ENCODE assay signal across 16 cellular contexts in genomic region chr5:179143446-179143845, GRCh38.
DNase-seq lines count a peak whose midpoint lies in the region; ATAC-seq, FAIRE-seq and TF ChIP-seq lines count a peak whose summit lies in the region.
"Had no signal": no experiment of that assay in that cellular context is flagged by ENCODE, and none has a peak within 500 bp of the region (broad histone marks: within the 10 kb centered on the region; RNA-seq: fewer than 3 reads in every experiment).

No MANE protein-coding gene starts in this region.

- in situ Hi-C loops in HepG2 (cut with HindIII; ENCODE audit: extremely low pct_ligation_motif_present, low pct_unique_long_range_greater_than_20kb), result no loop called here

- intact Hi-C loops in HepG2 (cut with micrococcal nuclease; ENCODE audit: unreplicated experiment), result no loop called here

- H3K4me3 ChIP-seq in HFF-Myc (replicated peaks; ENCODE audit: low read depth, low read length) (no peak overlapping the region), astrocyte (ENCODE audit: insufficient read depth, low read depth, low read length) (no peak overlapping the region), HepG2 (replicated peaks in 1 of 3; ENCODE audit: insufficient read depth in 1 of 3, low read depth in 2 of 3, low read length in 3 of 3) (no peak overlapping the region)
- H3K4me3 ChIP-seq: SJSA1 had no signal

- no TSS peak for BruUV-seq in HepG2 (replicated peaks; lab: Mats Ljungman, UMichigan)

- no peaks in the 10 kb centered on the region for H3K79me2 ChIP-seq in astrocyte (ENCODE audit: insufficient read depth, low read length)
- no peaks in the 10 kb centered on the region for H3K79me2 ChIP-seq in HepG2 (ENCODE audit: insufficient read depth, low read length)

- H3K27ac ChIP-seq in astrocyte (ENCODE audit: low read depth, low read length), result no peak overlapping the region
- H3K27ac ChIP-seq in HepG2 (ENCODE audit: extremely low read length, insufficient read depth, low read length), result no peak overlapping the region
- H3K27ac ChIP-seq: SJSA1 had no signal

- no peak for TF ChIP-seq EP300 in HepG2 (IDR thresholded peaks at IDR 0.05; ENCODE audit: low read depth in 2 of 2, low read length in 2 of 2)
- TF ChIP-seq EP300 in HepG2 (CRISPR knock-in tag; IDR thresholded peaks at IDR 0.05; ENCODE audit: borderline replicate concordance), result no peak

- POLR2A ChIA-PET in HepG2 (lab: Yijun Ruan, JAX), result no interaction called here

- no peak for TF ChIP-seq RAD21 in HepG2 (CRISPR knock-in tag; IDR thresholded peaks at IDR 0.05)

- H3K4me2 ChIP-seq in astrocyte (ENCODE audit: low read length) (no peak overlapping the region), HepG2 (ENCODE audit: low read depth, low read length) (no peak overlapping the region)

- H3K4me1 ChIP-seq in astrocyte (ENCODE audit: insufficient read depth, low read length) (no peaks in the 10 kb centered on the region), HepG2 (ENCODE audit: insufficient read depth, low read length) (no peaks in the 10 kb centered on the region)
- H3K4me1 ChIP-seq: SJSA1 had no signal

- H3K27ac Mint-ChIP-seq in astrocyte (ENCODE audit: unreplicated experiment), result no peak overlapping the region
- H3K27ac Mint-ChIP-seq: activated naive CD8-positive, alpha-beta T cell treated with anti-CD3 and anti-CD28 coated beads, Interleukin-2, amount 10 ng/mL, durations not matched to agents 7 days and 5 days; effector memory CD8-positive, alpha-beta T cell; IgD-negative memory B cell; immature natural killer cell had no signal

- no peaks in the 10 kb centered on the region for H3K36me3 ChIP-seq in astrocyte (ENCODE audit: insufficient read depth, low read length)
- H3K36me3 ChIP-seq in HepG2 (replicated peaks in 1 of 2; ENCODE audit: control insufficient read depth in 1 of 2, insufficient read depth in 2 of 2, low read length in 2 of 2), result no peaks in the 10 kb centered on the region
- H3K36me3 ChIP-seq: SJSA1 had no signal

- no peaks in the 10 kb centered on the region for H3K27me3 ChIP-seq in astrocyte (ENCODE audit: insufficient read depth, low read length)
- peaks cover 3 to 9% of the 10 kb centered on the region in 2 experiments; a peak in 3 of 5 replicates for H3K27me3 ChIP-seq in HepG2 (ENCODE audit: control insufficient read depth in 1 of 2, insufficient read depth in 2 of 2, low read length in 2 of 2)
- H3K27me3 ChIP-seq: SJSA1 had no signal

- WGBS in HepG2 (ENCODE audit: low lambda C conversion rate), result 3% methylated on average over 7 of the region's 7 CpGs

- H3K9me3 ChIP-seq in astrocyte (ENCODE audit: insufficient read depth, low read depth, low read length) (no peaks in the 10 kb centered on the region), HepG2 (ENCODE audit: low read length) (no peaks in the 10 kb centered on the region)

- CTCF ChIA-PET in HepG2 (lab: Yijun Ruan, JAX; ENCODE audit: low intra/inter-chr PET ratio, low total read pairs), result no interaction called here

- H2AFZ ChIP-seq in astrocyte (ENCODE audit: low read depth, low read length) (no peak overlapping the region), HepG2 (ENCODE audit: low read length) (no peak overlapping the region)

- peak; percentile 87 for DNase-seq in AG20443 (ENCODE audit: low spot score)
- DNase-seq in HFF-Myc (ENCODE audit: extremely low read depth, low read depth), result no peak
- peak; percentile 16 for DNase-seq in astrocyte (ENCODE audit: low read depth)
- DNase-seq in HepG2 (ENCODE audit: low spot score), result peak; percentile 32
- no peak for DNase-seq in NCI-H128 (lab: John Stamatoyannopoulos, UW; ENCODE audit: unreplicated experiment)
- DNase-seq: activated naive CD8-positive, alpha-beta T cell treated with anti-CD3 and anti-CD28 coated beads, Interleukin-2, amount 10 ng/mL, durations not matched to agents 7 days and 5 days; effector memory CD8-positive, alpha-beta T cell; immature natural killer cell; NCI-H2171 treated with DMSO at 0.1 percent for 48 hours; occipital lobe had no signal

- peak; percentile 62 for ATAC-seq in HepG2
- ATAC-seq in GM19023 (IDR thresholded peaks at IDR 0.05; ENCODE audit: unreplicated experiment), result no peak
- no peak for ATAC-seq in GM21390 (IDR thresholded peaks at IDR 0.05; ENCODE audit: unreplicated experiment)
- no peak for ATAC-seq in HG02610 (IDR thresholded peaks at IDR 0.05; ENCODE audit: unreplicated experiment)
- ATAC-seq: effector memory CD8-positive, alpha-beta T cell had no signal

- FAIRE-seq in astrocyte (lab: Jason Lieb, UNC) (no peak), HepG2 (lab: Jason Lieb, UNC) (no peak)

- H3K9me3 Mint-ChIP-seq in astrocyte (ENCODE audit: unreplicated experiment), result peaks cover 3% of the 10 kb centered on the region
- H3K9me3 Mint-ChIP-seq: effector memory CD8-positive, alpha-beta T cell; IgD-negative memory B cell; stimulated activated naive CD8-positive, alpha-beta T cell treated with anti-CD3 and anti-CD28 coated beads, Interleukin-15, Interleukin-2, amounts not matched to agents 100 ng/mL and 50 ng/mL, for 24 hours had no signal

- H3K9ac ChIP-seq in astrocyte (ENCODE audit: low read length) (no peak overlapping the region), HepG2 (ENCODE audit: insufficient read depth, low read depth, low read length) (no peak overlapping the region)

- TF ChIP-seq POLR2A in HepG2 (IDR thresholded peaks at IDR 0.05; ENCODE audit: insufficient read depth in 1 of 2, low read depth in 2 of 2, low read length in 2 of 2), result no peak

- peak; percentile 28 for TF ChIP-seq CTCF in HFF-Myc (IDR thresholded peaks at IDR 0.05; ENCODE audit: low read depth, low read length, missing control alignments)
- TF ChIP-seq CTCF in astrocyte (IDR thresholded peaks at IDR 0.05; ENCODE audit: insufficient read depth, low read depth, low read length), result no peak
- no peak for TF ChIP-seq CTCF in HepG2 (CRISPR knock-in tag; IDR thresholded peaks at IDR 0.05)

- H3K4me3 Mint-ChIP-seq in astrocyte (ENCODE audit: unreplicated experiment), result no peak overlapping the region
- H3K4me3 Mint-ChIP-seq: activated naive CD8-positive, alpha-beta T cell treated with anti-CD3 and anti-CD28 coated beads, Interleukin-2, amount 10 ng/mL, durations not matched to agents 7 days and 5 days; effector memory CD8-positive, alpha-beta T cell; IgD-negative memory B cell; immature natural killer cell had no signal

- H3K27me3 Mint-ChIP-seq in astrocyte (ENCODE audit: low read depth, unreplicated experiment), result peaks cover 5% of the 10 kb centered on the region
- H3K27me3 Mint-ChIP-seq: activated naive CD8-positive, alpha-beta T cell treated with anti-CD3 and anti-CD28 coated beads, Interleukin-2, amount 10 ng/mL, durations not matched to agents 7 days and 5 days; IgD-negative memory B cell; stimulated activated naive CD8-positive, alpha-beta T cell treated with anti-CD3 and anti-CD28 coated beads, Interleukin-15, Interleukin-2, amounts not matched to agents 100 ng/mL and 50 ng/mL, for 24 hours had no signal

- H4K20me1 ChIP-seq in astrocyte (ENCODE audit: insufficient read depth, low read length) (no peaks in the 10 kb centered on the region), HepG2 (ENCODE audit: insufficient read depth, low read length) (no peaks in the 10 kb centered on the region)

- H3K36me3 Mint-ChIP-seq in astrocyte (ENCODE audit: low read depth, unreplicated experiment), result no peaks in the 10 kb centered on the region
- H3K36me3 Mint-ChIP-seq: activated naive CD8-positive, alpha-beta T cell treated with anti-CD3 and anti-CD28 coated beads, Interleukin-2, amount 10 ng/mL, durations not matched to agents 7 days and 5 days; IgD-negative memory B cell; immature natural killer cell had no signal

- peaks cover 11% of the 10 kb centered on the region for H3K4me1 Mint-ChIP-seq in astrocyte (ENCODE audit: low read depth, unreplicated experiment)
- H3K4me1 Mint-ChIP-seq: immature natural killer cell had no signal

TF ChIP-seq in HepG2, 621 proteins besides CTCF, POLR2A, EP300 and RAD21:
- TF ChIP-seq EHMT2 (IDR thresholded peaks at IDR 0.05; ENCODE audit: borderline replicate concordance, low read depth, low read length) (no peak), ZUFSP (CRISPR knock-in tag; IDR thresholded peaks at IDR 0.05; ENCODE audit: borderline replicate concordance) (no peak), ZGPAT (CRISPR knock-in tag; IDR thresholded peaks at IDR 0.05) (no peak), STAG1 (CRISPR knock-in tag; IDR thresholded peaks at IDR 0.05) (peak; percentile 40), FLYWCH1 (CRISPR knock-in tag; IDR thresholded peaks at IDR 0.05) (no peak), RBM22 (optimal IDR thresholded peaks at IDR 0.05; ENCODE audit: low read length) (no peak), GLMP (CRISPR knock-in tag; IDR thresholded peaks at IDR 0.05; ENCODE audit: borderline replicate concordance) (no peak)

Comparison
In these comparisons a context has a peak if more than half of its experiments do, and no peak if none do; other contexts are left out.
1. DNase-seq: peak in AG20443 (single experiment), astrocyte (single experiment) and HepG2 (single experiment); none in HFF-Myc (single experiment) and NCI-H128 (single experiment).